ENCODE assay signal across 19 cellular contexts in the genomic region with DNA sequence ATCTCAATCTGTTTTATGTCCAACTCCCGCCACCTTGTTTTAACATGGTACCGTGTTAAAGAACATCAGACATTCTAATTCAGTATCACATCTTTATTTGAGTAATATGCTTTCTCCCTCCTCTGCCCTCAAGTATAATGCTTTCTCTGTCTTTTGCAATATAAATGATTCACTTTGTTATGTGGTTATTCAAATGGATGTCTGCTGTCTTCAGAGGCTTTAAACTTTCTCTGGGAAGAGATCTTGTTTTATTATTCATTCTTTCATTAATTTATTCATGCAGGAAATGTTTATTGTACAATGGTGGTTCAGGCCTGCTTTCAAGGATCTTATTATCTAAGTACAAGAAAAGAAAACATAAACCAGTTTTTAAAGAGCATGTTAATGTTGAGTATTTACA. TPM values are rescaled to one million over a fixed set of nuclear protein-coding genes. Genes with fewer than 3 reads are reported as not detected.
DNase-seq lines count a peak whose midpoint lies in the region; ATAC-seq, FAIRE-seq and TF ChIP-seq lines count a peak whose summit lies in the region.
"Had no signal": no experiment of that assay in that cellular context is flagged by ENCODE, and none has a peak within 500 bp of the region (broad histone marks: within the 10 kb centered on the region; RNA-seq: fewer than 3 reads in every experiment).

No MANE protein-coding gene starts in this region.

- no peaks in the 10 kb centered on the region for H4K20me1 ChIP-seq in astrocyte (ENCODE audit: insufficient read depth, low read length)

- no peaks in the 10 kb centered on the region for H3K79me2 ChIP-seq in astrocyte (ENCODE audit: insufficient read depth, low read length)

- no peak overlapping the region for H3K4me3 ChIP-seq in astrocyte (ENCODE audit: insufficient read depth, low read depth, low read length)
- H3K4me3 ChIP-seq: GM12878 had no signal

- H3K27ac Mint-ChIP-seq in astrocyte (ENCODE audit: unreplicated experiment): no peak overlapping the region

- H3K27me3 Mint-ChIP-seq in astrocyte (ENCODE audit: low read depth, unreplicated experiment): no peaks in the 10 kb centered on the region

- H3K27ac ChIP-seq in astrocyte (ENCODE audit: low read depth, low read length): no peak overlapping the region
- H3K27ac ChIP-seq: brain microvascular endothelial cell had no signal

- no peak overlapping the region for H3K4me2 ChIP-seq in astrocyte (ENCODE audit: low read length)

- H3K27me3 ChIP-seq in astrocyte (ENCODE audit: insufficient read depth, low read length): no peaks in the 10 kb centered on the region
- H3K27me3 ChIP-seq: brain microvascular endothelial cell had no signal

- no peaks in the 10 kb centered on the region for H3K36me3 ChIP-seq in astrocyte (ENCODE audit: insufficient read depth, low read length)
- H3K36me3 ChIP-seq: brain microvascular endothelial cell had no signal

- H3K4me1 Mint-ChIP-seq in astrocyte (ENCODE audit: low read depth, unreplicated experiment): peaks cover 22% of the 10 kb centered on the region

- DNase-seq in AG20443 (ENCODE audit: low spot score) (peak; percentile 15), EH (ENCODE audit: low read depth) (peak; percentile 60), astrocyte (ENCODE audit: low read depth) (peak; percentile 61), iris pigment epithelial cell (ENCODE audit: low read depth) (peak; percentile 63), NCI-H1105 (lab: John Stamatoyannopoulos, UW) (no peak)
- no peak for DNase-seq in stimulated activated CD4-positive, alpha-beta T cell treated with anti-CD3 and anti-CD28 coated beads, Interleukin-12 subunit alpha, Interleukin-12 subunit beta, amount 100 ng/mL, for 4 hours
- no peak for DNase-seq in stimulated activated naive CD4-positive, alpha-beta T cell treated with Interleukin-2 at 50 U/mL for 16 hours (lab: John Stamatoyannopoulos, UW)
- DNase-seq: activated CD4-positive, alpha-beta T cell treated with anti-CD3 and anti-CD28 coated beads, Interleukin-2, amount 50 U/mL, for 48 hours; activated gamma-delta T cell treated with Interleukin-2 at 50 U/mL for 16 hours; brain microvascular endothelial cell; KBM-7; NCI-H1436 treated with DMSO at 0.1 percent for 48 hours; NCI-H446; SIG-M5; stimulated activated CD4-positive, alpha-beta T cell treated with anti-CD3 and anti-CD28 coated beads, Interleukin-4, amount 100 ng/mL, for 4 hours had no signal

- no peak for TF ChIP-seq CTCF in astrocyte (IDR thresholded peaks at IDR 0.05; ENCODE audit: insufficient read depth, low read depth, low read length)

- no peak for ATAC-seq in HG03378 (IDR thresholded peaks at IDR 0.05; ENCODE audit: unreplicated experiment)
- ATAC-seq: GM12878, sciatic nerve had no signal

- H3K9me3 ChIP-seq in astrocyte (ENCODE audit: insufficient read depth, low read depth, low read length): no peaks in the 10 kb centered on the region

- H3K36me3 Mint-ChIP-seq in astrocyte (ENCODE audit: low read depth, unreplicated experiment): no peaks in the 10 kb centered on the region

- peaks cover 5% of the 10 kb centered on the region for H3K4me1 ChIP-seq in astrocyte (ENCODE audit: insufficient read depth, low read length)

- peak; percentile 5 for FAIRE-seq in astrocyte (lab: Jason Lieb, UNC)
- FAIRE-seq: frontal cortex, GM12878 had no signal

- H3K9ac ChIP-seq in astrocyte (ENCODE audit: low read length): no peak overlapping the region

- H3K9me3 Mint-ChIP-seq in astrocyte (ENCODE audit: unreplicated experiment): no peaks in the 10 kb centered on the region

- H3K4me3 Mint-ChIP-seq in astrocyte (ENCODE audit: unreplicated experiment): no peak overlapping the region

- H2AFZ ChIP-seq in astrocyte (ENCODE audit: low read depth, low read length): no peak overlapping the region

RNA-seq across cellular contexts. Expression of gene RAP2B, which starts 57.1 kb away (rescaled TPM):
- 42.2 and 45.4 TPM in 2 replicates for total RNA-seq in astrocyte

Comparison
In these comparisons a context has a peak if more than half of its experiments do, and no peak if none do; other contexts are left out.
1. DNase-seq: peak in AG20443 (single experiment), EH (single experiment), astrocyte (single experiment) and iris pigment epithelial cell (single experiment); none in stimulated activated CD4-positive, alpha-beta T cell treated with anti-CD3 and anti-CD28 coated beads, Interleukin-12 subunit alpha, Interleukin-12 subunit beta, amount 100 ng/mL, for 4 hours (single experiment), stimulated activated naive CD4-positive, alpha-beta T cell treated with Interleukin-2 at 50 U/mL for 16 hours (single experiment) and NCI-H1105 (single experiment).